8 cellular contexts compared by ENCODE assay signal in genomic region chr3:161220850-161221753, GRCh38. TPM values are rescaled to one million over a fixed set of nuclear protein-coding genes. Genes with fewer than 3 reads are reported as not detected.
DNase-seq lines count a peak whose midpoint lies in the region; ATAC-seq and TF ChIP-seq lines count a peak whose summit lies in the region.

Gene NMD3, plus strand, starts transcription at chr3:161221311. Its CDS starts 703 bp downstream, at chr3:161222014.

- TF ChIP-seq CTCF in AG04450 (IDR thresholded peaks at IDR 0.05; ENCODE audit: low read depth, low read length) (no peak), activated B cell treated with CpG ODN at 0.5 μM for 24 hours (IDR thresholded peaks at IDR 0.05) (no peak)

- peak; percentile 77 for DNase-seq in AG04450 (ENCODE audit: low read depth, low spot score)
- peak; percentile 86 for DNase-seq in NCI-H226
- peak; percentile 87 for DNase-seq in activated B cell treated with CpG ODN at 0.5 μM for 24 hours
- DNase-seq in caudate nucleus (lab: John Stamatoyannopoulos, UW), result peak; percentile 20 to 95 (median 86)
- peak; percentile 92 for DNase-seq in inferior parietal cortex (ENCODE audit: extremely low spot score)
- peak; percentile 87 to 94 for DNase-seq in stimulated activated CD4-positive, alpha-beta T cell treated with anti-CD3 and anti-CD28 coated beads, Interleukin-12 subunit alpha, Interleukin-12 subunit beta, amount 100 ng/mL, for 24 hours (ENCODE audit: low read depth in 2 of 2)

- no peaks in the 10 kb centered on the region for H3K27me3 ChIP-seq in AG04450 (ENCODE audit: control insufficient read depth, insufficient read depth, low read length)

- H3K4me3 Mint-ChIP-seq in activated B cell treated with CpG ODN at 0.5 μM for 24 hours, result peak within 1 kb of the TSS; percentile 91

- H3K27me3 Mint-ChIP-seq in activated B cell treated with CpG ODN at 0.5 μM for 24 hours, result peaks cover 6% of the 10 kb centered on the region

- peak within 1 kb of the TSS; percentile 83 for H3K27ac ChIP-seq in AG04450 (ENCODE audit: low read depth, low read length)
- peak within 1 kb of the TSS; percentile 71 for H3K27ac ChIP-seq in caudate nucleus (ENCODE audit: low read depth, low read length)

- peak within 1 kb of the TSS; percentile 86 for H3K27ac Mint-ChIP-seq in activated B cell treated with CpG ODN at 0.5 μM for 24 hours

- peaks cover 21% of the 10 kb centered on the region for H3K36me3 Mint-ChIP-seq in activated B cell treated with CpG ODN at 0.5 μM for 24 hours (ENCODE audit: low read depth)

- POLR2A ChIA-PET in AG04450 (lab: Yijun Ruan, JAX) (interaction anchor here (0.5 to 0.9 kb wide), 7 partner anchors 9 to 146 kb away, joined by 3 to 4 read pairs (median 3); no protein-coding TSS in a partner anchor), activated B cell treated with CpG ODN at 0.5 μM for 24 hours (lab: Charles Lee) (interaction anchor here (0.6 to 2.1 kb wide), 12 partner anchors 10 to 823 kb away, joined by 3 to 13 read pairs (median 4); partner anchors contain the start of genes PPM1L and TRIM59)

- peaks cover 33% of the 10 kb centered on the region for H3K4me1 Mint-ChIP-seq in activated B cell treated with CpG ODN at 0.5 μM for 24 hours

- no peaks in the 10 kb centered on the region for H3K9me3 ChIP-seq in AG04450 (ENCODE audit: control insufficient read depth, insufficient read depth, low read length)

- intact Hi-C loops in activated B cell treated with CpG ODN at 0.5 μM for 24 hours (cut with micrococcal nuclease), result loop anchor here (1.0 to 5.0 kb wide), 8 partner anchors 116 to 824 kb away; partner anchors contain the start of genes B3GALNT1, IFT80, KPNA4 and SMC4

- H3K4me3 ChIP-seq in AG04450 (ENCODE audit: low read depth, low read length), result peak within 1 kb of the TSS; percentile 89

- peak; percentile 99 for ATAC-seq in GM18909 (IDR thresholded peaks at IDR 0.05; ENCODE audit: poor library complexity, unreplicated experiment)
- ATAC-seq in HG03175 (IDR thresholded peaks at IDR 0.05; ENCODE audit: unreplicated experiment), result peak; percentile 99
- peak; percentile 95 for ATAC-seq in activated B cell treated with CpG ODN at 0.5 μM for 24 hours (ENCODE audit: low read depth)

- no peaks in the 10 kb centered on the region for H3K9me3 Mint-ChIP-seq in activated B cell treated with CpG ODN at 0.5 μM for 24 hours

- CTCF ChIA-PET in AG04450 (lab: Charles Lee) (interaction anchor here (1.3 kb wide), 1 partner anchor 54 kb away, joined by 11 read pairs; no protein-coding TSS in a partner anchor), activated B cell treated with CpG ODN at 0.5 μM for 24 hours (lab: Charles Lee) (interaction anchor here (3.3 kb wide), 1 partner anchor 264 kb away, joined by 11 read pairs; no protein-coding TSS in a partner anchor)

RNA-seq across cellular contexts. Expression of gene NMD3, which starts in this region (rescaled TPM):
- polyA plus RNA-seq in AG04450 (2011; rRNA removed), result 61.0 and 70.5 TPM in 2 replicates
- 62.8 and 76.1 TPM in 2 replicates for polyA minus RNA-seq in AG04450 (2011; rRNA and poly(A)+ RNA removed)
- total RNA-seq in activated B cell treated with CpG ODN at 0.5 μM for 24 hours, result 44.2 and 45.8 TPM in 2 replicates

Comparison
In these comparisons a context has a peak if more than half of its experiments do, and no peak if none do; other contexts are left out.
1. Peak in every context shown above with its lines: DNase-seq, ATAC-seq, H3K4me3 ChIP-seq and H3K27ac ChIP-seq.